Comparison of ENCODE assay signal across 1 cellular context in the genomic region with DNA sequence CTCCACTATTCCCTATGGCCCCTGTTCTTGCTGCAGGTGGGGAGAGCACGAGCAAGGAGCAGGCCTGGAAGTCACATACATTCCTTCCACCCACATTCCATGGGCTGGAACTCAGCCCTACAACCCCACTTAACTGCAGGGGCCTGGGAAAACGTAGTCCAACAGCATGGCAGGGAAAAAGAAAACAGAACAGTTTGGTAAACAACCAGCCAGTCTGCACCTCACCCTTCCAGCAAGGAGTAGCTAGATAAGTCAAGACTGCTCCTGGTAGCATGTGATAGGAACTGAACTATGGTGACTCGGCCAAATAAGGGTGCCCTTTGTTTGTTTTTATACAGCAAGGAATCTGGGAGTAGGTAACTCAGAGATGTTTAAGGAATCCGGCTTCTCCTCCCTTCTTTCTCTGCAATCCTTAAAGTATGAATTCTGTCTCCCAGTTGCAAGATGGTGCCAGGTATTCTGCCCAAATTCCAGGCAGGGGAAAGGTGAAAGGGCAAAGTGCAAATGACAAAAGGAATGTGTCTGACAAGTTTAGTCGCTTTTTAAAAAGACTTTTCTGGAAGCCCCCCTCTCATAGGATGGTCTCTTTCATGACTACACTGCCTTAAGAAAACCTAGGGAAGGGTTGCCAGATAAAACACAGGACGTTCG.
TF ChIP-seq lines count a peak whose summit lies in the region.

No MANE protein-coding gene starts in this region.

TF ChIP-seq in HepG2, 621 proteins besides CTCF, POLR2A, EP300 and RAD21 (continued from another document):
- TF ChIP-seq, protein P1, sequence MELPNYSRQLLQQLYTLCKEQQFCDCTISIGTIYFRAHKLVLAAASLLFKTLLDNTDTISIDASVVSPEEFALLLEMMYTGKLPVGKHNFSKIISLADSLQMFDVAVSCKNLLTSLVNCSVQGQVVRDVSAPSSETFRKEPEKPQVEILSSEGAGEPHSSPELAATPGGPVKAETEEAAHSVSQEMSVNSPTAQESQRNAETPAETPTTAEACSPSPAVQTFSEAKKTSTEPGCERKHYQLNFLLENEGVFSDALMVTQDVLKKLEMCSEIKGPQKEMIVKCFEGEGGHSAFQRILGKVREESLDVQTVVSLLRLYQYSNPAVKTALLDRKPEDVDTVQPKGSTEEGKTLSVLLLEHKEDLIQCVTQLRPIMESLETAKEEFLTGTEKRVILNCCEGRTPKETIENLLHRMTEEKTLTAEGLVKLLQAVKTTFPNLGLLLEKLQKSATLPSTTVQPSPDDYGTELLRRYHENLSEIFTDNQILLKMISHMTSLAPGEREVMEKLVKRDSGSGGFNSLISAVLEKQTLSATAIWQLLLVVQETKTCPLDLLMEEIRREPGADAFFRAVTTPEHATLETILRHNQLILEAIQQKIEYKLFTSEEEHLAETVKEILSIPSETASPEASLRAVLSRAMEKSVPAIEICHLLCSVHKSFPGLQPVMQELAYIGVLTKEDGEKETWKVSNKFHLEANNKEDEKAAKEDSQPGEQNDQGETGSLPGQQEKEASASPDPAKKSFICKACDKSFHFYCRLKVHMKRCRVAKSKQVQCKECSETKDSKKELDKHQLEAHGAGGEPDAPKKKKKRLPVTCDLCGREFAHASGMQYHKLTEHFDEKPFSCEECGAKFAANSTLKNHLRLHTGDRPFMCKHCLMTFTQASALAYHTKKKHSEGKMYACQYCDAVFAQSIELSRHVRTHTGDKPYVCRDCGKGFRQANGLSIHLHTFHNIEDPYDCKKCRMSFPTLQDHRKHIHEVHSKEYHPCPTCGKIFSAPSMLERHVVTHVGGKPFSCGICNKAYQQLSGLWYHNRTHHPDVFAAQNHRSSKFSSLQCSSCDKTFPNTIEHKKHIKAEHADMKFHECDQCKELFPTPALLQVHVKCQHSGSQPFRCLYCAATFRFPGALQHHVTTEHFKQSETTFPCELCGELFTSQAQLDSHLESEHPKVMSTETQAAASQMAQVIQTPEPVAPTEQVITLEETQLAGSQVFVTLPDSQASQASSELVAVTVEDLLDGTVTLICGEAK (IDR thresholded peaks at IDR 0.05), result no peak
- TF ChIP-seq, protein P1 (CRISPR knock-in tag; IDR thresholded peaks at IDR 0.05), result no peak
- TF ChIP-seq, protein P2, sequence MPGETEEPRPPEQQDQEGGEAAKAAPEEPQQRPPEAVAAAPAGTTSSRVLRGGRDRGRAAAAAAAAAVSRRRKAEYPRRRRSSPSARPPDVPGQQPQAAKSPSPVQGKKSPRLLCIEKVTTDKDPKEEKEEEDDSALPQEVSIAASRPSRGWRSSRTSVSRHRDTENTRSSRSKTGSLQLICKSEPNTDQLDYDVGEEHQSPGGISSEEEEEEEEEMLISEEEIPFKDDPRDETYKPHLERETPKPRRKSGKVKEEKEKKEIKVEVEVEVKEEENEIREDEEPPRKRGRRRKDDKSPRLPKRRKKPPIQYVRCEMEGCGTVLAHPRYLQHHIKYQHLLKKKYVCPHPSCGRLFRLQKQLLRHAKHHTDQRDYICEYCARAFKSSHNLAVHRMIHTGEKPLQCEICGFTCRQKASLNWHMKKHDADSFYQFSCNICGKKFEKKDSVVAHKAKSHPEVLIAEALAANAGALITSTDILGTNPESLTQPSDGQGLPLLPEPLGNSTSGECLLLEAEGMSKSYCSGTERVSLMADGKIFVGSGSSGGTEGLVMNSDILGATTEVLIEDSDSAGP (CRISPR knock-in tag; IDR thresholded peaks at IDR 0.05; ENCODE audit: borderline replicate concordance), result no peak
- TF ChIP-seq CHD2 (IDR thresholded peaks at IDR 0.05; ENCODE audit: low read depth, low read length), result no peak
